In the genomic region with DNA sequence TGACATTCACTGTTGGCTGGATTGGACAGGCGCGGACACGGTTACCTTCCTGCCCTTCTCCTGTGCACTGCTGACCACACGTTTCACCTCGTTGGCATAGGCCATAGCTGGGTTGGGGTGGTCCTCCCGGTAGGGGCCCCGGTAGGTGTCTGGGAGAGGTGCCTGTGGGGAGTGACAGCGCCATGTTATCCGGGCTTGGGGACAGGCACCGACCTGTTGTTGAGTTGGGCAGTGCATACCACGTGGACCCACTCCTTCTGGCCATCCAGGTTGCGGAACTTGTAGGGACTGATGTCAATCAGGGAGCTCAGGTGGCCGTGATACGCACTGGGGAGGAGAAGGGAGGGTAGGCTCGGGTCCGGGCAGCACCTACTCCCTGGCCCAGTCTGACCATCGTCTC, we compare ENCODE assay signal across 1 cellular context.
TF ChIP-seq lines count a peak whose summit lies in the region.

No MANE protein-coding gene starts in this region.

TF ChIP-seq in SK-N-SH treated with all-trans-retinoic acid at 6 μM for 48 hours, 23 proteins besides CTCF, POLR2A, EP300 and RAD21 (continued from another document):
- TF ChIP-seq, protein P1, sequence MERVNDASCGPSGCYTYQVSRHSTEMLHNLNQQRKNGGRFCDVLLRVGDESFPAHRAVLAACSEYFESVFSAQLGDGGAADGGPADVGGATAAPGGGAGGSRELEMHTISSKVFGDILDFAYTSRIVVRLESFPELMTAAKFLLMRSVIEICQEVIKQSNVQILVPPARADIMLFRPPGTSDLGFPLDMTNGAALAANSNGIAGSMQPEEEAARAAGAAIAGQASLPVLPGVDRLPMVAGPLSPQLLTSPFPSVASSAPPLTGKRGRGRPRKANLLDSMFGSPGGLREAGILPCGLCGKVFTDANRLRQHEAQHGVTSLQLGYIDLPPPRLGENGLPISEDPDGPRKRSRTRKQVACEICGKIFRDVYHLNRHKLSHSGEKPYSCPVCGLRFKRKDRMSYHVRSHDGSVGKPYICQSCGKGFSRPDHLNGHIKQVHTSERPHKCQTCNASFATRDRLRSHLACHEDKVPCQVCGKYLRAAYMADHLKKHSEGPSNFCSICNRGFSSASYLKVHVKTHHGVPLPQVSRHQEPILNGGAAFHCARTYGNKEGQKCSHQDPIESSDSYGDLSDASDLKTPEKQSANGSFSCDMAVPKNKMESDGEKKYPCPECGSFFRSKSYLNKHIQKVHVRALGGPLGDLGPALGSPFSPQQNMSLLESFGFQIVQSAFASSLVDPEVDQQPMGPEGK (CRISPR knock-in tag; IDR thresholded peaks at IDR 0.05; ENCODE audit: borderline replicate concordance): no peak
- TF ChIP-seq ZC3H10 (CRISPR knock-in tag; IDR thresholded peaks at IDR 0.05) (no peak), RARB (CRISPR knock-in tag; IDR thresholded peaks at IDR 0.05) (no peak), ISL1 (CRISPR knock-in tag; IDR thresholded peaks at IDR 0.05) (no peak), ZNF565 (CRISPR knock-in tag; conservative IDR thresholded peaks at IDR 0.05; ENCODE audit: low read depth) (no peak), ZNF70 (CRISPR knock-in tag; IDR thresholded peaks at IDR 0.05) (no peak), ARNTL (CRISPR knock-in tag; IDR thresholded peaks at IDR 0.05; ENCODE audit: borderline replicate concordance, low read depth) (no peak)
- TF ChIP-seq, protein P2, sequence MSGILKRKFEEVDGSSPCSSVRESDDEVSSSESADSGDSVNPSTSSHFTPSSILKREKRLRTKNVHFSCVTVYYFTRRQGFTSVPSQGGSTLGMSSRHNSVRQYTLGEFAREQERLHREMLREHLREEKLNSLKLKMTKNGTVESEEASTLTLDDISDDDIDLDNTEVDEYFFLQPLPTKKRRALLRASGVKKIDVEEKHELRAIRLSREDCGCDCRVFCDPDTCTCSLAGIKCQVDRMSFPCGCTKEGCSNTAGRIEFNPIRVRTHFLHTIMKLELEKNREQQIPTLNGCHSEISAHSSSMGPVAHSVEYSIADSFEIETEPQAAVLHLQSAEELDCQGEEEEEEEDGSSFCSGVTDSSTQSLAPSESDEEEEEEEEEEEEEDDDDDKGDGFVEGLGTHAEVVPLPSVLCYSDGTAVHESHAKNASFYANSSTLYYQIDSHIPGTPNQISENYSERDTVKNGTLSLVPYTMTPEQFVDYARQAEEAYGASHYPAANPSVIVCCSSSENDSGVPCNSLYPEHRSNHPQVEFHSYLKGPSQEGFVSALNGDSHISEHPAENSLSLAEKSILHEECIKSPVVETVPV (CRISPR knock-in tag; IDR thresholded peaks at IDR 0.05): no peak
TF ChIP-seq in SK-N-SH treated with all-trans-retinoic acid at 6 μM for 48 hours: peak in this region for 0.
